Comparison of ENCODE assay signal across 1 cellular context in the genomic region with DNA sequence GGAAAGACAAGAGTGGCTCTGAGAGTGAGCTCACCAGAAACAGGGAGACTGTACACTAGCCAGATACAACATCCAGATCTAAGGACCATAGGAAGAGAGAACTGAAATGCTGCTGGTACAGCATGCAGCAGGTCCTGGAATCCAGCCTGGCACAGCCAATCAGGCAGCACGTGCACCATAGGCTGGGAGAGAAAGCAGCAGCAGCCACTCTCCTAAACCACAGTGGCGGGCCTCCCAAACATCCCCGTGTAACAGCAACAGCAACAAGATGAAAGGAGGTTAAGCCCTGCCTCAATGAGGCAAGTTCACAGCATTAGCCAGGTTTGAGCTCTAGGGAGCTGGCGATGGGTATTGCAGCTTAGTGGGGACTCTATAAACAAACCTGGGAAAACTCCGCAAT.
TF ChIP-seq lines count a peak whose summit lies in the region.

No MANE protein-coding gene starts in this region.

TF ChIP-seq in GM23338, 12 proteins besides CTCF, POLR2A, EP300 and RAD21 (continued from another document):
- TF ChIP-seq ZNF114 (CRISPR knock-in tag; IDR thresholded peaks at IDR 0.05) (no peak), ZNF331 (CRISPR knock-in tag; IDR thresholded peaks at IDR 0.05; ENCODE audit: low read depth) (no peak), CREB1 (CRISPR knock-in tag; IDR thresholded peaks at IDR 0.05; ENCODE audit: low read depth) (no peak), POLR2AphosphoS5 (IDR thresholded peaks at IDR 0.05; ENCODE audit: low read depth) (no peak), ETS1 (IDR thresholded peaks at IDR 0.05) (no peak)
- TF ChIP-seq, protein P1, sequence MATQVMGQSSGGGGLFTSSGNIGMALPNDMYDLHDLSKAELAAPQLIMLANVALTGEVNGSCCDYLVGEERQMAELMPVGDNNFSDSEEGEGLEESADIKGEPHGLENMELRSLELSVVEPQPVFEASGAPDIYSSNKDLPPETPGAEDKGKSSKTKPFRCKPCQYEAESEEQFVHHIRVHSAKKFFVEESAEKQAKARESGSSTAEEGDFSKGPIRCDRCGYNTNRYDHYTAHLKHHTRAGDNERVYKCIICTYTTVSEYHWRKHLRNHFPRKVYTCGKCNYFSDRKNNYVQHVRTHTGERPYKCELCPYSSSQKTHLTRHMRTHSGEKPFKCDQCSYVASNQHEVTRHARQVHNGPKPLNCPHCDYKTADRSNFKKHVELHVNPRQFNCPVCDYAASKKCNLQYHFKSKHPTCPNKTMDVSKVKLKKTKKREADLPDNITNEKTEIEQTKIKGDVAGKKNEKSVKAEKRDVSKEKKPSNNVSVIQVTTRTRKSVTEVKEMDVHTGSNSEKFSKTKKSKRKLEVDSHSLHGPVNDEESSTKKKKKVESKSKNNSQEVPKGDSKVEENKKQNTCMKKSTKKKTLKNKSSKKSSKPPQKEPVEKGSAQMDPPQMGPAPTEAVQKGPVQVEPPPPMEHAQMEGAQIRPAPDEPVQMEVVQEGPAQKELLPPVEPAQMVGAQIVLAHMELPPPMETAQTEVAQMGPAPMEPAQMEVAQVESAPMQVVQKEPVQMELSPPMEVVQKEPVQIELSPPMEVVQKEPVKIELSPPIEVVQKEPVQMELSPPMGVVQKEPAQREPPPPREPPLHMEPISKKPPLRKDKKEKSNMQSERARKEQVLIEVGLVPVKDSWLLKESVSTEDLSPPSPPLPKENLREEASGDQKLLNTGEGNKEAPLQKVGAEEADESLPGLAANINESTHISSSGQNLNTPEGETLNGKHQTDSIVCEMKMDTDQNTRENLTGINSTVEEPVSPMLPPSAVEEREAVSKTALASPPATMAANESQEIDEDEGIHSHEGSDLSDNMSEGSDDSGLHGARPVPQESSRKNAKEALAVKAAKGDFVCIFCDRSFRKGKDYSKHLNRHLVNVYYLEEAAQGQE (IDR thresholded peaks at IDR 0.05; ENCODE audit: unreplicated experiment) = no peak
TF ChIP-seq in GM23338: peak in this region for 0.
